In the genomic region with DNA sequence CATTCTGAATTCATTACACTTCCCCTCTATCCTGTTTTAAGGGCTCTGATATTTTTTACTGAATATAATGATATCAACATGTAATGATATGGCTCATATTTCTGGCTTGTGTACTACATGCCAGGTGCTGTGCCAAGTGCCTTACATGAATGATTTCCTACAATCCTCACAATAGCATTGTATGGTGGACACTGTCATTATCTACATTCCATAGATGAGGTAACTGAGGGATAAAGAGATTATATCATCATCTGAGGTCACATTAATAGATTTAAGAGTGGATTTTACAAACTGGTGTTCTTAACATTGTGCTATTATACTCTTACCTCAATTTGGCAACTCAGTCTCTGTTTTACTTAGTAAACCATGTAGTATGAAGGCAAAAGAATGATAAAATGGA, we compare ENCODE assay signal across 16 cellular contexts.
"Had no signal": no experiment of that assay in that cellular context is flagged by ENCODE, and none has a peak within 500 bp of the region (broad histone marks: within the 10 kb centered on the region; RNA-seq: fewer than 3 reads in every experiment).

No MANE protein-coding gene starts in this region.

- H3K27me3 ChIP-seq: breast epithelium, hepatocyte, thyroid gland had no signal

- ATAC-seq: activated T-helper 17 cell treated with anti-CD3 and anti-CD28 coated beads, Interleukin-2, amount 50 U/mL, for 72 hours; left lobe of liver; stimulated activated memory B cell treated with anti-CD40 and anti-IgM and Interleukin-4, amounts not matched to agents 10 μg/mL and 1 μg/mL and 100 μg/mL, for 72 hours had no signal

- H3K36me3 Mint-ChIP-seq: naive B cell; stimulated activated memory B cell treated with anti-CD40 and anti-IgM and Interleukin-4, amounts not matched to agents 10 μg/mL and 1 μg/mL and 100 μg/mL, for 72 hours had no signal

- H3K27ac ChIP-seq: breast epithelium, hepatocyte, parathyroid adenoma, thyroid gland had no signal

- H3K4me3 ChIP-seq: breast epithelium, hepatocyte, thyroid gland had no signal

- H3K9me3 ChIP-seq: breast epithelium, thyroid gland had no signal

- H3K27me3 Mint-ChIP-seq: activated T-helper 17 cell treated with anti-CD3 and anti-CD28 coated beads, Interleukin-2, amount 50 U/mL, for 72 hours; naive B cell; stimulated activated memory B cell treated with anti-CD40 and anti-IgM and Interleukin-4, amounts not matched to agents 10 μg/mL and 1 μg/mL and 100 μg/mL, for 72 hours had no signal

- H3K36me3 ChIP-seq: breast epithelium, thyroid gland had no signal

- DNase-seq: activated CD4-positive, alpha-beta T cell treated with anti-CD3 and anti-CD28 coated beads for 1 hour; activated CD4-positive, alpha-beta T cell treated with anti-CD3 and anti-CD28 coated beads, Interleukin-2, amount 50 U/mL, for 48 hours; activated naive CD4-positive, alpha-beta T cell treated with Interleukin-2 at 50 U/mL for 16 hours; aorta; erythroblast; islet precursor cell; naive B cell; retina; stimulated activated CD4-positive, alpha-beta T cell treated with anti-CD3 and anti-CD28 coated beads, Interleukin-2, amount 100 ng/mL, for 48 hours; thyroid gland had no signal

- H3K27ac Mint-ChIP-seq: activated T-helper 17 cell treated with anti-CD3 and anti-CD28 coated beads, Interleukin-2, amount 50 U/mL, for 72 hours; naive B cell; stimulated activated memory B cell treated with anti-CD40 and anti-IgM and Interleukin-4, amounts not matched to agents 10 μg/mL and 1 μg/mL and 100 μg/mL, for 72 hours had no signal

- H3K4me3 Mint-ChIP-seq: activated T-helper 17 cell treated with anti-CD3 and anti-CD28 coated beads, Interleukin-2, amount 50 U/mL, for 72 hours; naive B cell; stimulated activated memory B cell treated with anti-CD40 and anti-IgM and Interleukin-4, amounts not matched to agents 10 μg/mL and 1 μg/mL and 100 μg/mL, for 72 hours had no signal

- H3K4me1 Mint-ChIP-seq: activated T-helper 17 cell treated with anti-CD3 and anti-CD28 coated beads, Interleukin-2, amount 50 U/mL, for 72 hours; naive B cell; stimulated activated memory B cell treated with anti-CD40 and anti-IgM and Interleukin-4, amounts not matched to agents 10 μg/mL and 1 μg/mL and 100 μg/mL, for 72 hours had no signal

- H3K4me1 ChIP-seq: breast epithelium, parathyroid adenoma, thyroid gland had no signal
